Comparison of ENCODE assay signal across 8 cellular contexts in genomic region chr2:242070726-242071125, GRCh38.
DNase-seq lines count a peak whose midpoint lies in the region; ATAC-seq and TF ChIP-seq lines count a peak whose summit lies in the region.
"Not testable (repeated sequence)": the region's sequence is repeated elsewhere in the genome, so short reads cannot be mapped to it uniquely, and the experiment has no call there.

No MANE protein-coding gene starts in this region.

- peak overlapping the region; percentile 72 for H3K27ac Mint-ChIP-seq in HFFc6
- not testable (repeated sequence) for H3K27ac Mint-ChIP-seq in T-helper 17 cell

- 86% methylated on average over 11 of the region's 11 CpGs for WGBS in liver

- DNase-seq in A673 (ENCODE audit: low spot score) = peak; percentile 49
- DNase-seq in HFFc6, T-helper 17 cell: not testable (repeated sequence)
- peak; percentile 41 for DNase-seq in NCI-H187 treated with DMSO at 0.1 percent for 48 hours (lab: John Stamatoyannopoulos, UW)
- peak; percentile 61 to 67 for DNase-seq in NCI-H524 (lab: John Stamatoyannopoulos, UW)
- peak; percentile 20 to 82 (median 56) for DNase-seq in head of caudate nucleus
- DNase-seq in superior temporal gyrus (ENCODE audit: extremely low spot score) = peak; percentile 59

- CTCF ChIA-PET in A673 (lab: Charles Lee) = not testable (repeated sequence)

- not testable (repeated sequence) for H3K4me1 ChIP-seq in A673 (ENCODE audit: insufficient read depth, low read length, poor library complexity, severe bottlenecking)
- H3K4me1 ChIP-seq in liver (ENCODE audit: control insufficient read depth in 4 of 4, insufficient read depth in 4 of 4, low read length in 3 of 4) = peaks cover 8 to 20% (median 13%) of the 10 kb centered on the region in 4 donors

- peaks cover 35% of the 10 kb centered on the region for H3K4me1 Mint-ChIP-seq in HFFc6 (ENCODE audit: low read depth)
- H3K4me1 Mint-ChIP-seq in T-helper 17 cell = not testable (repeated sequence)

- not testable (repeated sequence) for H3K9ac ChIP-seq in liver (ENCODE audit: low read depth in 1 of 2, low read length in 2 of 2)

- intact Hi-C loops in A673 (cut with micrococcal nuclease; ENCODE audit: unreplicated experiment); head of caudate nucleus (cut with DNase I): not testable (repeated sequence)

- not testable (repeated sequence) for H3K9me3 ChIP-seq in A673 (ENCODE audit: low read depth, low read length, poor library complexity, severe bottlenecking); T-helper 17 cell (ENCODE audit: control insufficient read depth, low read length, poor library complexity, severe bottlenecking); liver (ENCODE audit: control insufficient read depth in 4 of 4, low read length in 3 of 4)

- not testable (repeated sequence) for ATAC-seq in T-helper 17 cell

- H3K27me3 Mint-ChIP-seq in HFFc6 (ENCODE audit: insufficient read depth) = not testable (repeated sequence)
- H3K27me3 Mint-ChIP-seq in T-helper 17 cell = peaks cover 56% of the 10 kb centered on the region

- POLR2A ChIA-PET in A673 (lab: Charles Lee; ENCODE audit: low non-redundant PET) = not testable (repeated sequence)

- not testable (repeated sequence) for H3K4me3 ChIP-seq in A673 (ENCODE audit: low read depth, low read length, poor library complexity, severe bottlenecking); liver (ENCODE audit: low read depth in 1 of 3, low read length in 3 of 3)

- TF ChIP-seq CTCF in A673 (conservative IDR thresholded peaks at IDR 0.05; ENCODE audit: low read depth, low read length); HFFc6 (IDR thresholded peaks at IDR 0.05); liver (IDR thresholded peaks at IDR 0.05; ENCODE audit: low read depth, low read length, missing input control): not testable (repeated sequence)

- H3K27me3 ChIP-seq in A673 (replicated peaks; ENCODE audit: insufficient read depth, low read depth, low read length, poor library complexity); liver (ENCODE audit: control insufficient read depth in 4 of 4, insufficient read depth in 4 of 4, low read length in 3 of 4): not testable (repeated sequence)

- not testable (repeated sequence) for BruUV-seq in A673 (replicated peaks; lab: Mats Ljungman, UMichigan)

- not testable (repeated sequence) for H3K36me3 ChIP-seq in A673 (ENCODE audit: insufficient read depth, low read length, poor library complexity, severe bottlenecking); liver (ENCODE audit: control insufficient read depth in 4 of 4, insufficient read depth in 3 of 4, low read depth in 1 of 4, low read length in 3 of 4)

- not testable (repeated sequence) for H3K9me3 Mint-ChIP-seq in HFFc6

- H3K27ac ChIP-seq in A673 (ENCODE audit: low read depth, low read length, poor library complexity, severe bottlenecking) = not testable (repeated sequence)
- peak overlapping the region; percentile 28 to 67 for H3K27ac ChIP-seq in liver (ENCODE audit: low read depth in 1 of 2, low read length in 2 of 2)

- H3K36me3 Mint-ChIP-seq in HFFc6 (ENCODE audit: low read depth); T-helper 17 cell (ENCODE audit: low read depth): not testable (repeated sequence)

- H3K4me3 Mint-ChIP-seq in HFFc6 (peak overlapping the region; percentile 36; the same call in 1 of the 2 replicates), T-helper 17 cell (peak overlapping the region; percentile 57)

- not testable (repeated sequence) for TF ChIP-seq RAD21 in liver (IDR thresholded peaks at IDR 0.05)
